Comparison of ENCODE assay signal across 1 cellular context in the genomic region with DNA sequence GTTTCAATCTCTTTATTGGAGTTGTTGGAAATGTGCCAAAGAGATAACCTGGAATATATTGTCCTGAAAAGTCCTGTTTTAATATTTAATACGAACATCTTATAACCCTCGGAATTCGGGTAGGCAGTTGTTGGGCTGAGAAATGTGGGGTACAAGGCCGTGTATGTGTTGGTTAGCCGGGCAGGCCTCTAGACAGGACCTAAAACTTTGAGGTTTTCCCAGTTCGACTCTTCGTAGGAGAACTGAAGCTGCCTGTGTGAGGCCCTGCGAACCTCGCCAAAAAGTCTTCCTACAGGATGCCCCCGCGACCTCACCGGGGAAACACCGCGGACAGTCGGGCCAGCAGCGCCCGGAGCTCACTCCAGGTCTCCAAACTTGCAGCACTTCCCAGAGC.
TF ChIP-seq lines count a peak whose summit lies in the region.

No MANE protein-coding gene starts in this region.

TF ChIP-seq in GM23338, 12 proteins besides CTCF, POLR2A, EP300 and RAD21 (continued from another document):
- TF ChIP-seq CREB1 (CRISPR knock-in tag; IDR thresholded peaks at IDR 0.05; ENCODE audit: low read depth) (no peak), EZH2phosphoT487 (IDR thresholded peaks at IDR 0.05; ENCODE audit: unreplicated experiment) (no peak), EZH2 (IDR thresholded peaks at IDR 0.05; ENCODE audit: low read depth, unreplicated experiment) (no peak), JUNB (IDR thresholded peaks at IDR 0.05; ENCODE audit: unreplicated experiment) (no peak), POLR2AphosphoS5 (IDR thresholded peaks at IDR 0.05; ENCODE audit: low read depth) (no peak), NANOG (IDR thresholded peaks at IDR 0.05; ENCODE audit: borderline replicate concordance) (no peak)
- TF ChIP-seq, protein P1, sequence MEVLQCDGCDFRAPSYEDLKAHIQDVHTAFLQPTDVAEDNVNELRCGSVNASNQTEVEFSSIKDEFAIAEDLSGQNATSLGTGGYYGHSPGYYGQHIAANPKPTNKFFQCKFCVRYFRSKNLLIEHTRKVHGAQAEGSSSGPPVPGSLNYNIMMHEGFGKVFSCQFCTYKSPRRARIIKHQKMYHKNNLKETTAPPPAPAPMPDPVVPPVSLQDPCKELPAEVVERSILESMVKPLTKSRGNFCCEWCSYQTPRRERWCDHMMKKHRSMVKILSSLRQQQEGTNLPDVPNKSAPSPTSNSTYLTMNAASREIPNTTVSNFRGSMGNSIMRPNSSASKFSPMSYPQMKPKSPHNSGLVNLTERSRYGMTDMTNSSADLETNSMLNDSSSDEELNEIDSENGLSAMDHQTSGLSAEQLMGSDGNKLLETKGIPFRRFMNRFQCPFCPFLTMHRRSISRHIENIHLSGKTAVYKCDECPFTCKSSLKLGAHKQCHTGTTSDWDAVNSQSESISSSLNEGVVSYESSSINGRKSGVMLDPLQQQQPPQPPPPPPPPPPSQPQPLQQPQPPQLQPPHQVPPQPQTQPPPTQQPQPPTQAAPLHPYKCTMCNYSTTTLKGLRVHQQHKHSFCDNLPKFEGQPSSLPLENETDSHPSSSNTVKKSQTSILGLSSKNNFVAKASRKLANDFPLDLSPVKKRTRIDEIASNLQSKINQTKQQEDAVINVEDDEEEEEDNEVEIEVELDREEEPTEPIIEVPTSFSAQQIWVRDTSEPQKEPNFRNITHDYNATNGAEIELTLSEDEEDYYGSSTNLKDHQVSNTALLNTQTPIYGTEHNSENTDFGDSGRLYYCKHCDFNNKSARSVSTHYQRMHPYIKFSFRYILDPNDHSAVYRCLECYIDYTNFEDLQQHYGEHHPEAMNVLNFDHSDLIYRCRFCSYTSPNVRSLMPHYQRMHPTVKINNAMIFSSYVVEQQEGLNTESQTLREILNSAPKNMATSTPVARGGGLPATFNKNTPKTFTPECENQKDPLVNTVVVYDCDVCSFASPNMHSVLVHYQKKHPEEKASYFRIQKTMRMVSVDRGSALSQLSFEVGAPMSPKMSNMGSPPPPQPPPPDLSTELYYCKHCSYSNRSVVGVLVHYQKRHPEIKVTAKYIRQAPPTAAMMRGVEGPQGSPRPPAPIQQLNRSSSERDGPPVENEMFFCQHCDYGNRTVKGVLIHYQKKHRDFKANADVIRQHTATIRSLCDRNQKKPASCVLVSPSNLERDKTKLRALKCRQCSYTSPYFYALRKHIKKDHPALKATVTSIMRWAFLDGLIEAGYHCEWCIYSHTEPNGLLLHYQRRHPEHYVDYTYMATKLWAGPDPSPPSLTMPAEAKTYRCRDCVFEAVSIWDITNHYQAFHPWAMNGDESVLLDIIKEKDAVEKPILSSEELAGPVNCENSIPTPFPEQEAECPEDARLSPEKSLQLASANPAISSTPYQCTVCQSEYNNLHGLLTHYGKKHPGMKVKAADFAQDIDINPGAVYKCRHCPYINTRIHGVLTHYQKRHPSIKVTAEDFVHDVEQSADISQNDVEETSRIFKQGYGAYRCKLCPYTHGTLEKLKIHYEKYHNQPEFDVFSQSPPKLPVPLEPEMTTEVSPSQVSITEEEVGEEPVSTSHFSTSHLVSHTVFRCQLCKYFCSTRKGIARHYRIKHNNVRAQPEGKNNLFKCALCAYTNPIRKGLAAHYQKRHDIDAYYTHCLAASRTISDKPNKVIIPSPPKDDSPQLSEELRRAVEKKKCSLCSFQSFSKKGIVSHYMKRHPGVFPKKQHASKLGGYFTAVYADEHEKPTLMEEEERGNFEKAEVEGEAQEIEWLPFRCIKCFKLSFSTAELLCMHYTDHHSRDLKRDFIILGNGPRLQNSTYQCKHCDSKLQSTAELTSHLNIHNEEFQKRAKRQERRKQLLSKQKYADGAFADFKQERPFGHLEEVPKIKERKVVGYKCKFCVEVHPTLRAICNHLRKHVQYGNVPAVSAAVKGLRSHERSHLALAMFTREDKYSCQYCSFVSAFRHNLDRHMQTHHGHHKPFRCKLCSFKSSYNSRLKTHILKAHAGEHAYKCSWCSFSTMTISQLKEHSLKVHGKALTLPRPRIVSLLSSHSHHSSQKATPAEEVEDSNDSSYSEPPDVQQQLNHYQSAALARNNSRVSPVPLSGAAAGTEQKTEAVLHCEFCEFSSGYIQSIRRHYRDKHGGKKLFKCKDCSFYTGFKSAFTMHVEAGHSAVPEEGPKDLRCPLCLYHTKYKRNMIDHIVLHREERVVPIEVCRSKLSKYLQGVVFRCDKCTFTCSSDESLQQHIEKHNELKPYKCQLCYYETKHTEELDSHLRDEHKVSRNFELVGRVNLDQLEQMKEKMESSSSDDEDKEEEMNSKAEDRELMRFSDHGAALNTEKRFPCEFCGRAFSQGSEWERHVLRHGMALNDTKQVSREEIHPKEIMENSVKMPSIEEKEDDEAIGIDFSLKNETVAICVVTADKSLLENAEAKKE (CRISPR knock-in tag; IDR thresholded peaks at IDR 0.05), result no peak
